In genomic region chr6:134432036-134432435, GRCh38 we compare ENCODE assay signal across 20 cellular contexts.
"Had no signal": no experiment of that assay in that cellular context is flagged by ENCODE, and none has a peak within 500 bp of the region (broad histone marks: within the 10 kb centered on the region; RNA-seq: fewer than 3 reads in every experiment).

No MANE protein-coding gene starts in this region.

- H3K27ac Mint-ChIP-seq: activated naive CD8-positive, alpha-beta T cell treated with anti-CD3 and anti-CD28 coated beads for 36 hours; naive B cell; neural progenitor cell; stimulated activated effector memory CD8-positive, alpha-beta T cell treated with anti-CD3 and anti-CD28 coated beads, Interleukin-12 subunit alpha, Interleukin-12 subunit beta, amount 100 ng/mL, for 72 hours; type B pancreatic cell had no signal

- H3K36me3 ChIP-seq: left lung, neural progenitor cell, ovary, stomach had no signal

- H3K9ac ChIP-seq: neural progenitor cell had no signal

- DNase-seq: activated CD4-positive, alpha-beta T cell treated with anti-CD3 and anti-CD28 coated beads, Interleukin-2, amount 50 U/mL, for 4 hours; activated CD4-positive, CD25-positive, alpha-beta regulatory T cell treated with anti-CD3 and anti-CD28 coated beads, Interleukin-2, amount 50 U/mL, for 72 hours; activated gamma-delta T cell treated with Interleukin-2 at 50 U/mL for 16 hours; activated naive CD8-positive, alpha-beta T cell treated with anti-CD3 and anti-CD28 coated beads for 36 hours; amniotic stem cell; caudate nucleus; dorsolateral prefrontal cortex; kidney; left lung; naive B cell; ovary; psoas muscle; stimulated activated CD4-positive, alpha-beta T cell treated with anti-CD3 and anti-CD28 coated beads, Interleukin-4, amount 100 ng/mL, for 24 hours; stomach had no signal

- H2AFZ ChIP-seq: neural progenitor cell had no signal

- H3K9me3 Mint-ChIP-seq: activated naive CD8-positive, alpha-beta T cell treated with anti-CD3 and anti-CD28 coated beads for 36 hours; naive B cell; neural progenitor cell; stimulated activated effector memory CD8-positive, alpha-beta T cell treated with anti-CD3 and anti-CD28 coated beads, Interleukin-12 subunit alpha, Interleukin-12 subunit beta, amount 100 ng/mL, for 72 hours; type B pancreatic cell had no signal

- H3K27me3 Mint-ChIP-seq: activated naive CD8-positive, alpha-beta T cell treated with anti-CD3 and anti-CD28 coated beads for 36 hours; naive B cell had no signal

- H3K27ac ChIP-seq: dorsolateral prefrontal cortex, left lung, neural progenitor cell, ovary, psoas muscle, stomach had no signal

- H3K27me3 ChIP-seq: dorsolateral prefrontal cortex, left lung, neural progenitor cell, ovary, stomach had no signal

- FAIRE-seq: colon, frontal cortex, kidney had no signal

- H3K9me3 ChIP-seq: left lung, ovary, psoas muscle, stomach had no signal

- H3K36me3 Mint-ChIP-seq: activated naive CD8-positive, alpha-beta T cell treated with anti-CD3 and anti-CD28 coated beads for 36 hours; naive B cell; neural progenitor cell; stimulated activated effector memory CD8-positive, alpha-beta T cell treated with anti-CD3 and anti-CD28 coated beads, Interleukin-12 subunit alpha, Interleukin-12 subunit beta, amount 100 ng/mL, for 72 hours; type B pancreatic cell had no signal

- H3K4me3 Mint-ChIP-seq: activated naive CD8-positive, alpha-beta T cell treated with anti-CD3 and anti-CD28 coated beads for 36 hours; naive B cell; neural progenitor cell; stimulated activated effector memory CD8-positive, alpha-beta T cell treated with anti-CD3 and anti-CD28 coated beads, Interleukin-12 subunit alpha, Interleukin-12 subunit beta, amount 100 ng/mL, for 72 hours; type B pancreatic cell had no signal

- H3K4me1 ChIP-seq: neural progenitor cell had no signal

- H3K4me3 ChIP-seq: dorsolateral prefrontal cortex, left lung, neural progenitor cell, ovary, psoas muscle, stomach had no signal

- ATAC-seq: left lung; psoas muscle; sciatic nerve; stimulated activated effector memory CD8-positive, alpha-beta T cell treated with anti-CD3 and anti-CD28 coated beads, Interleukin-12 subunit alpha, Interleukin-12 subunit beta, amount 100 ng/mL, for 72 hours had no signal

- H3K4me2 ChIP-seq: neural progenitor cell had no signal
